29 cellular contexts compared by ENCODE assay signal in genomic region chr12:115837220-115837619, GRCh38.
"Had no signal": no experiment of that assay in that cellular context is flagged by ENCODE, and none has a peak within 500 bp of the region (broad histone marks: within the 10 kb centered on the region; RNA-seq: fewer than 3 reads in every experiment).

No MANE protein-coding gene starts in this region.

- H3K36me3 ChIP-seq: stomach, suprapubic skin, thoracic aorta, thyroid gland, tibial artery, tibial nerve, transverse colon, upper lobe of left lung, upper lobe of right lung, uterus, vagina had no signal

- H3K27me3 ChIP-seq: testis, thyroid gland, tibial nerve, transverse colon, upper lobe of left lung, upper lobe of right lung, uterus, vagina had no signal

- H3K36me3 Mint-ChIP-seq: stimulated activated effector memory CD8-positive, alpha-beta T cell treated with anti-CD3 and anti-CD28 coated beads, Interleukin-12 subunit alpha, Interleukin-12 subunit beta, amount 100 ng/mL, for 72 hours; stimulated activated memory B cell treated with anti-CD40 and anti-IgM and Interleukin-4, amounts not matched to agents 10 μg/mL and 1 μg/mL and 100 μg/mL, for 72 hours; stimulated activated naive B cell treated with anti-CD40 and anti-IgM and Interleukin-4, amounts not matched to agents 10 μg/mL and 1 μg/mL and 100 μg/mL, for 72 hours; type B pancreatic cell had no signal

- H3K4me1 ChIP-seq: stomach, suprapubic skin, testis, thyroid gland, tibial artery, tibial nerve, transverse colon, upper lobe of left lung, upper lobe of right lung, uterus, vagina had no signal

- FAIRE-seq: urothelium cell line had no signal

- H3K9me3 ChIP-seq: suprapubic skin, testis, thoracic aorta, thyroid gland, tibial artery, transverse colon, upper lobe of left lung, upper lobe of right lung, uterus, vagina had no signal

- H3K9me3 Mint-ChIP-seq: stimulated activated effector memory CD8-positive, alpha-beta T cell treated with anti-CD3 and anti-CD28 coated beads, Interleukin-12 subunit alpha, Interleukin-12 subunit beta, amount 100 ng/mL, for 72 hours; stimulated activated naive B cell treated with anti-CD40 and anti-IgM and Interleukin-4, amounts not matched to agents 10 μg/mL and 1 μg/mL and 100 μg/mL, for 72 hours; stimulated activated naive CD8-positive, alpha-beta T cell treated with anti-CD3 and anti-CD28 coated beads, Interleukin-15, Interleukin-2, amounts not matched to agents 100 ng/mL and 50 ng/mL, for 24 hours had no signal

- DNase-seq: stimulated activated CD4-positive, alpha-beta T cell treated with anti-CD3 and anti-CD28 coated beads, Interleukin-2, amount 100 ng/mL, for 48 hours; stimulated activated CD4-positive, alpha-beta T cell treated with anti-CD3 and anti-CD28 coated beads, Interleukin-4, amount 100 ng/mL, for 1 hour; stimulated activated CD4-positive, alpha-beta T cell treated with anti-CD3 and anti-CD28 coated beads, Interleukin-4, amount 100 ng/mL, for 24 hours; stimulated activated CD4-positive, alpha-beta T cell treated with anti-CD3 and anti-CD28 coated beads, Interleukin-4, amount 100 ng/mL, for 4 hours; stimulated activated CD8-positive, alpha-beta memory T cell treated with anti-CD3 and anti-CD28 coated beads, Interleukin-4, amount 100 ng/mL, for 48 hours; stimulated activated naive B cell treated with anti-CD40 and anti-IgM and Interleukin-4, amounts not matched to agents 10 μg/mL and 1 μg/mL and 100 μg/mL, for 72 hours; stimulated activated naive CD4-positive, alpha-beta T cell; stimulated activated naive CD4-positive, alpha-beta T cell treated with Interleukin-2 at 50 U/mL for 16 hours; stimulated activated naive CD8-positive, alpha-beta T cell treated with anti-CD3 and anti-CD28 coated beads, Interleukin-15, amount 100 ng/mL, for 72 hours; stimulated activated naive CD8-positive, alpha-beta T cell treated with anti-CD3 and anti-CD28 coated beads, Interleukin-15, Interleukin-2, amounts not matched to agents 100 U/mL and 50 U/mL, for 24 hours; stomach; substantia nigra; testis; thyroid gland; tibial artery; transverse colon; trophoblast cell; upper lobe of right lung; uterus had no signal

- H3K27ac Mint-ChIP-seq: stimulated activated effector memory CD8-positive, alpha-beta T cell treated with anti-CD3 and anti-CD28 coated beads, Interleukin-12 subunit alpha, Interleukin-12 subunit beta, amount 100 ng/mL, for 72 hours; stimulated activated memory B cell treated with anti-CD40 and anti-IgM and Interleukin-4, amounts not matched to agents 10 μg/mL and 1 μg/mL and 100 μg/mL, for 72 hours; stimulated activated naive B cell treated with anti-CD40 and anti-IgM and Interleukin-4, amounts not matched to agents 10 μg/mL and 1 μg/mL and 100 μg/mL, for 72 hours; stimulated activated naive CD8-positive, alpha-beta T cell treated with anti-CD3 and anti-CD28 coated beads, Interleukin-15, amount 100 ng/mL, for 72 hours; stimulated activated naive CD8-positive, alpha-beta T cell treated with anti-CD3 and anti-CD28 coated beads, Interleukin-15, Interleukin-2, amounts not matched to agents 100 ng/mL and 50 ng/mL, for 24 hours; type B pancreatic cell had no signal

- H3K27ac ChIP-seq: stomach, suprapubic skin, testis, thoracic aorta, thyroid gland, tibial artery, tibial nerve, transverse colon, upper lobe of left lung, upper lobe of right lung, uterus, vagina had no signal

- ATAC-seq: stimulated activated effector memory CD8-positive, alpha-beta T cell treated with anti-CD3 and anti-CD28 coated beads, Interleukin-12 subunit alpha, Interleukin-12 subunit beta, amount 100 ng/mL, for 72 hours; stimulated activated naive B cell treated with anti-CD40 and anti-IgM and Interleukin-4, amounts not matched to agents 10 μg/mL and 1 μg/mL and 100 μg/mL, for 72 hours; stimulated activated naive CD8-positive, alpha-beta T cell treated with anti-CD3 and anti-CD28 coated beads, Interleukin-15, amount 100 ng/mL, for 72 hours; stimulated activated naive CD8-positive, alpha-beta T cell treated with anti-CD3 and anti-CD28 coated beads, Interleukin-15, Interleukin-2, amounts not matched to agents 100 U/mL and 50 U/mL, for 24 hours; upper lobe of right lung had no signal

- H3K27me3 Mint-ChIP-seq: stimulated activated naive CD8-positive, alpha-beta T cell treated with anti-CD3 and anti-CD28 coated beads, Interleukin-15, amount 100 ng/mL, for 72 hours; type B pancreatic cell had no signal

- H3K4me1 Mint-ChIP-seq: stimulated activated effector memory CD8-positive, alpha-beta T cell treated with anti-CD3 and anti-CD28 coated beads, Interleukin-12 subunit alpha, Interleukin-12 subunit beta, amount 100 ng/mL, for 72 hours; stimulated activated memory B cell treated with anti-CD40 and anti-IgM and Interleukin-4, amounts not matched to agents 10 μg/mL and 1 μg/mL and 100 μg/mL, for 72 hours; stimulated activated naive B cell treated with anti-CD40 and anti-IgM and Interleukin-4, amounts not matched to agents 10 μg/mL and 1 μg/mL and 100 μg/mL, for 72 hours; stimulated activated naive CD8-positive, alpha-beta T cell treated with anti-CD3 and anti-CD28 coated beads, Interleukin-15, amount 100 ng/mL, for 72 hours had no signal

- H3K4me3 ChIP-seq: stomach, suprapubic skin, testis, thoracic aorta, thyroid gland, tibial artery, tibial nerve, transverse colon, upper lobe of left lung, upper lobe of right lung, uterus, vagina had no signal

- H3K4me3 Mint-ChIP-seq: stimulated activated effector memory CD8-positive, alpha-beta T cell treated with anti-CD3 and anti-CD28 coated beads, Interleukin-12 subunit alpha, Interleukin-12 subunit beta, amount 100 ng/mL, for 72 hours; stimulated activated memory B cell treated with anti-CD40 and anti-IgM and Interleukin-4, amounts not matched to agents 10 μg/mL and 1 μg/mL and 100 μg/mL, for 72 hours; stimulated activated naive B cell treated with anti-CD40 and anti-IgM and Interleukin-4, amounts not matched to agents 10 μg/mL and 1 μg/mL and 100 μg/mL, for 72 hours; stimulated activated naive CD8-positive, alpha-beta T cell treated with anti-CD3 and anti-CD28 coated beads, Interleukin-15, amount 100 ng/mL, for 72 hours; stimulated activated naive CD8-positive, alpha-beta T cell treated with anti-CD3 and anti-CD28 coated beads, Interleukin-15, Interleukin-2, amounts not matched to agents 100 ng/mL and 50 ng/mL, for 24 hours; type B pancreatic cell had no signal
